8 cellular contexts compared by ENCODE assay signal in genomic region chr10:7872041-7872442, GRCh38. TPM values are rescaled to one million over a fixed set of nuclear protein-coding genes. Genes with fewer than 3 reads are reported as not detected.
DNase-seq lines count a peak whose midpoint lies in the region; ATAC-seq and TF ChIP-seq lines count a peak whose summit lies in the region.

No MANE protein-coding gene starts in this region.

- CTCF ChIA-PET in CD4-positive, alpha-beta memory T cell (lab: Charles Lee; ENCODE audit: partially characterized antibody) = interaction anchor here (0.6 to 2.4 kb wide), 9 partner anchors 19 to 1432 kb away, joined by 3 to 16 read pairs (median 4); no protein-coding TSS in a partner anchor

- TF ChIP-seq CTCF in GM23338 (conservative IDR thresholded peaks at IDR 0.05; ENCODE audit: low read depth in 2 of 2) (peak; percentile 54 to 91), osteocyte (IDR thresholded peaks at IDR 0.05) (peak; percentile 70)

- H3K36me3 Mint-ChIP-seq in CD4-positive, alpha-beta memory T cell = no peaks in the 10 kb centered on the region
- H3K36me3 Mint-ChIP-seq in GM23338 (ENCODE audit: low read depth) (no peaks in the 10 kb centered on the region), osteocyte (ENCODE audit: unreplicated experiment) (no peaks in the 10 kb centered on the region)

- no peak overlapping the region for H3K27ac ChIP-seq in CD4-positive, alpha-beta memory T cell (ENCODE audit: low read depth, low read length)
- no peak overlapping the region for H3K27ac ChIP-seq in GM23338 (ENCODE audit: low read depth)

- H3K4me2 ChIP-seq in GM23338 = no peak overlapping the region

- DNase-seq in CD4-positive, alpha-beta memory T cell = peak in 4 of 5 donors; percentile 37 to 44 (median 42)
- DNase-seq in GM23338 (ENCODE audit: low spot score) (peak; percentile 58), erythroblast (lab: John Stamatoyannopoulos, UW) (peak; percentile 43 to 59), osteocyte (ENCODE audit: extremely low spot score, unreplicated experiment) (no peak), NCI-H446 treated with DMSO at 0.1 percent for 48 hours (lab: John Stamatoyannopoulos, UW) (no peak)

- H3K4me3 ChIP-seq in CD4-positive, alpha-beta memory T cell (ENCODE audit: low read length in 2 of 2) = no peak overlapping the region
- no peak overlapping the region for H3K4me3 ChIP-seq in GM23338

- POLR2A ChIA-PET in CD4-positive, alpha-beta memory T cell (lab: Charles Lee; ENCODE audit: partially characterized antibody) = interaction anchor here (1.0 kb wide), 1 partner anchor 184 kb away, joined by 3 read pairs; no protein-coding TSS in a partner anchor

- H4K20me1 ChIP-seq in GM23338 (replicated peaks; ENCODE audit: insufficient read depth) = no peaks in the 10 kb centered on the region

- no peaks in the 10 kb centered on the region for H3K9me3 ChIP-seq in CD4-positive, alpha-beta memory T cell (ENCODE audit: control insufficient read depth in 1 of 2, low read length in 2 of 2)

- H3K4me1 Mint-ChIP-seq in CD4-positive, alpha-beta memory T cell = peaks cover 10 to 13% (median 12%) of the 10 kb centered on the region in 4 donors
- peaks cover 8% of the 10 kb centered on the region; the same call in 2 of the 3 replicates for H3K4me1 Mint-ChIP-seq in GM23338
- no peaks in the 10 kb centered on the region for H3K4me1 Mint-ChIP-seq in osteocyte (ENCODE audit: unreplicated experiment)

- H3K4me3 Mint-ChIP-seq in CD4-positive, alpha-beta memory T cell = peak overlapping the region in 7 of 8 donors; percentile 51 to 84 (median 77)
- H3K4me3 Mint-ChIP-seq in GM23338 = no peak overlapping the region
- peak overlapping the region; percentile 76 for H3K4me3 Mint-ChIP-seq in osteocyte (ENCODE audit: unreplicated experiment)

- no peaks in the 10 kb centered on the region for H3K4me1 ChIP-seq in CD4-positive, alpha-beta memory T cell (ENCODE audit: insufficient read depth, low read length)
- H3K4me1 ChIP-seq in GM23338 (ENCODE audit: insufficient read depth) = no peaks in the 10 kb centered on the region

- no peaks in the 10 kb centered on the region for H3F3A ChIP-seq in GM23338 (replicated peaks; ENCODE audit: low read depth)

- no peak overlapping the region for H2AFZ ChIP-seq in GM23338

- H3K27me3 Mint-ChIP-seq in CD4-positive, alpha-beta memory T cell = no peaks in the 10 kb centered on the region
- H3K27me3 Mint-ChIP-seq in GM23338 (ENCODE audit: insufficient read depth, low read depth, poor library complexity) (no peaks in the 10 kb centered on the region), osteocyte (ENCODE audit: unreplicated experiment) (no peaks in the 10 kb centered on the region)

- no peaks in the 10 kb centered on the region for H3K9me2 ChIP-seq in GM23338 (ENCODE audit: insufficient read depth)

- no peak for TF ChIP-seq POLR2A in erythroblast (IDR thresholded peaks at IDR 0.05; ENCODE audit: low read length)

- H3K27me3 ChIP-seq in CD4-positive, alpha-beta memory T cell (ENCODE audit: insufficient read depth, low read length) = no peaks in the 10 kb centered on the region
- H3K27me3 ChIP-seq in GM23338 (ENCODE audit: insufficient read depth) = no peaks in the 10 kb centered on the region

- peak overlapping the region in 2 of 7 donors; percentile 35 to 84 for H3K27ac Mint-ChIP-seq in CD4-positive, alpha-beta memory T cell
- H3K27ac Mint-ChIP-seq in GM23338 (no peak overlapping the region), osteocyte (ENCODE audit: unreplicated experiment) (no peak overlapping the region)

- no peak for ATAC-seq in GM23338
- ATAC-seq in SK-N-SH treated with all-trans-retinoic acid at 6 μM for 48 hours = peak; percentile 25; the same call in 2 of the 3 replicates
- ATAC-seq in GM18868 (IDR thresholded peaks at IDR 0.05; ENCODE audit: unreplicated experiment) = no peak
- ATAC-seq in HG03521 (IDR thresholded peaks at IDR 0.05; ENCODE audit: unreplicated experiment) = no peak

- peaks cover 8% of the 10 kb centered on the region; the same call in 1 of the 2 replicates for H3K79me2 ChIP-seq in GM23338 (replicated peaks; ENCODE audit: insufficient read depth)

- H3K36me3 ChIP-seq in CD4-positive, alpha-beta memory T cell (ENCODE audit: insufficient read depth, low read length) = no peaks in the 10 kb centered on the region
- H3K36me3 ChIP-seq in GM23338 (ENCODE audit: insufficient read depth) = no peaks in the 10 kb centered on the region

- intact Hi-C loops in CD4-positive, alpha-beta memory T cell (cut with micrococcal nuclease) = loop anchor here (1.0 to 5.0 kb wide), 4 partner anchors 601 to 1430 kb away; no protein-coding TSS in a partner anchor

- no peaks in the 10 kb centered on the region for H3K9me3 Mint-ChIP-seq in CD4-positive, alpha-beta memory T cell
- H3K9me3 Mint-ChIP-seq in GM23338 (no peaks in the 10 kb centered on the region), osteocyte (ENCODE audit: unreplicated experiment) (no peaks in the 10 kb centered on the region)

TF ChIP-seq in GM23338, 12 proteins besides CTCF, POLR2A, EP300 and RAD21 (continues in another document):
- TF ChIP-seq POLR2AphosphoS5 (IDR thresholded peaks at IDR 0.05; ENCODE audit: low read depth) (no peak), STAT1 (IDR thresholded peaks at IDR 0.05; ENCODE audit: unreplicated experiment) (no peak)

TF ChIP-seq in SK-N-SH treated with all-trans-retinoic acid at 6 μM for 48 hours, 23 proteins besides CTCF, POLR2A, EP300 and RAD21 (continues in another document):
- no peak for TF ChIP-seq ZNF565 (CRISPR knock-in tag; conservative IDR thresholded peaks at IDR 0.05; ENCODE audit: low read depth)
- TF ChIP-seq OSR1 (CRISPR knock-in tag; IDR thresholded peaks at IDR 0.05) = no peak
- no peak for TF ChIP-seq PPARA (CRISPR knock-in tag; IDR thresholded peaks at IDR 0.05; ENCODE audit: borderline replicate concordance)
- TF ChIP-seq ESRRG (CRISPR knock-in tag; IDR thresholded peaks at IDR 0.05) = no peak
- no peak for TF ChIP-seq BACH2 (CRISPR knock-in tag; IDR thresholded peaks at IDR 0.05; ENCODE audit: borderline replicate concordance)
- no peak for TF ChIP-seq GLIS3 (CRISPR knock-in tag; IDR thresholded peaks at IDR 0.05)
- no peak for TF ChIP-seq PATZ1 (CRISPR knock-in tag; IDR thresholded peaks at IDR 0.05; ENCODE audit: borderline replicate concordance)
- TF ChIP-seq ZNF70 (CRISPR knock-in tag; IDR thresholded peaks at IDR 0.05) = no peak
- TF ChIP-seq ISL1 (CRISPR knock-in tag; IDR thresholded peaks at IDR 0.05) = no peak
- TF ChIP-seq TCF4 (CRISPR knock-in tag; IDR thresholded peaks at IDR 0.05; ENCODE audit: borderline replicate concordance) = no peak
- no peak for TF ChIP-seq ZNF8 (CRISPR knock-in tag; IDR thresholded peaks at IDR 0.05)
- no peak for TF ChIP-seq CSRNP3 (CRISPR knock-in tag; IDR thresholded peaks at IDR 0.05)
- no peak for TF ChIP-seq ZFP30 (CRISPR knock-in tag; IDR thresholded peaks at IDR 0.05)
- no peak for TF ChIP-seq RARB (CRISPR knock-in tag; IDR thresholded peaks at IDR 0.05)
- TF ChIP-seq SNAI2 (CRISPR knock-in tag; IDR thresholded peaks at IDR 0.05) = no peak
- TF ChIP-seq TOX (CRISPR knock-in tag; IDR thresholded peaks at IDR 0.05; ENCODE audit: borderline replicate concordance) = no peak
- no peak for TF ChIP-seq CREB5 (CRISPR knock-in tag; IDR thresholded peaks at IDR 0.05; ENCODE audit: low read depth)

RNA-seq across cellular contexts. Expression of gene TAF3, which starts 53.7 kb away (rescaled TPM):
- 10 to 100 TPM; 21.4 to 21.8 TPM for total RNA-seq in CD4-positive, alpha-beta memory T cell
- polyA plus RNA-seq in CD4-positive, alpha-beta memory T cell = 10 to 100 TPM in 1 of 2 donors, 1 to 10 TPM in 1; 3.0 to 15.6 TPM
- 5.6 and 6.4 TPM in 2 replicates for total RNA-seq in GM23338 (2014; rRNA removed; shearing (Covaris generic))
- polyA plus RNA-seq in GM23338 (2016; fragmentation: Nextera tagmentation; extraction: Ambion mirVana) = 12.3 and 15.2 TPM in 2 replicates
- 8.0 and 9.1 TPM in 2 replicates for total RNA-seq in osteocyte

Comparison
In these comparisons a context has a peak if more than half of its experiments do, and no peak if none do; other contexts are left out.
1. DNase-seq: peak in CD4-positive, alpha-beta memory T cell (4 of 5), GM23338 (single experiment) and erythroblast (2 of 2); none in osteocyte (single experiment) and NCI-H446 treated with DMSO at 0.1 percent for 48 hours (single experiment).